1 cellular context compared by ENCODE assay signal in genomic region chr5:59036274-59036961, GRCh38.
TF ChIP-seq lines count a peak whose summit lies in the region.

No MANE protein-coding gene starts in this region.

TF ChIP-seq in HEK293, 187 proteins besides CTCF, POLR2A, EP300 and RAD21 (continued from another document and continues in another):
- no peak for TF ChIP-seq ZNF488 (tag by site-specific recombination; IDR thresholded peaks at IDR 0.05)
- TF ChIP-seq ZNF626 (tag by site-specific recombination; IDR thresholded peaks at IDR 0.05), result no peak
- TF ChIP-seq, protein P1, sequence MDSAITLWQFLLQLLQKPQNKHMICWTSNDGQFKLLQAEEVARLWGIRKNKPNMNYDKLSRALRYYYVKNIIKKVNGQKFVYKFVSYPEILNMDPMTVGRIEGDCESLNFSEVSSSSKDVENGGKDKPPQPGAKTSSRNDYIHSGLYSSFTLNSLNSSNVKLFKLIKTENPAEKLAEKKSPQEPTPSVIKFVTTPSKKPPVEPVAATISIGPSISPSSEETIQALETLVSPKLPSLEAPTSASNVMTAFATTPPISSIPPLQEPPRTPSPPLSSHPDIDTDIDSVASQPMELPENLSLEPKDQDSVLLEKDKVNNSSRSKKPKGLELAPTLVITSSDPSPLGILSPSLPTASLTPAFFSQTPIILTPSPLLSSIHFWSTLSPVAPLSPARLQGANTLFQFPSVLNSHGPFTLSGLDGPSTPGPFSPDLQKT (IDR thresholded peaks at IDR 0.05; ENCODE audit: borderline replicate concordance, low read depth, low read length), result no peak
- TF ChIP-seq ZSCAN16 (tag by site-specific recombination; IDR thresholded peaks at IDR 0.05), result no peak
- TF ChIP-seq, protein P2, sequence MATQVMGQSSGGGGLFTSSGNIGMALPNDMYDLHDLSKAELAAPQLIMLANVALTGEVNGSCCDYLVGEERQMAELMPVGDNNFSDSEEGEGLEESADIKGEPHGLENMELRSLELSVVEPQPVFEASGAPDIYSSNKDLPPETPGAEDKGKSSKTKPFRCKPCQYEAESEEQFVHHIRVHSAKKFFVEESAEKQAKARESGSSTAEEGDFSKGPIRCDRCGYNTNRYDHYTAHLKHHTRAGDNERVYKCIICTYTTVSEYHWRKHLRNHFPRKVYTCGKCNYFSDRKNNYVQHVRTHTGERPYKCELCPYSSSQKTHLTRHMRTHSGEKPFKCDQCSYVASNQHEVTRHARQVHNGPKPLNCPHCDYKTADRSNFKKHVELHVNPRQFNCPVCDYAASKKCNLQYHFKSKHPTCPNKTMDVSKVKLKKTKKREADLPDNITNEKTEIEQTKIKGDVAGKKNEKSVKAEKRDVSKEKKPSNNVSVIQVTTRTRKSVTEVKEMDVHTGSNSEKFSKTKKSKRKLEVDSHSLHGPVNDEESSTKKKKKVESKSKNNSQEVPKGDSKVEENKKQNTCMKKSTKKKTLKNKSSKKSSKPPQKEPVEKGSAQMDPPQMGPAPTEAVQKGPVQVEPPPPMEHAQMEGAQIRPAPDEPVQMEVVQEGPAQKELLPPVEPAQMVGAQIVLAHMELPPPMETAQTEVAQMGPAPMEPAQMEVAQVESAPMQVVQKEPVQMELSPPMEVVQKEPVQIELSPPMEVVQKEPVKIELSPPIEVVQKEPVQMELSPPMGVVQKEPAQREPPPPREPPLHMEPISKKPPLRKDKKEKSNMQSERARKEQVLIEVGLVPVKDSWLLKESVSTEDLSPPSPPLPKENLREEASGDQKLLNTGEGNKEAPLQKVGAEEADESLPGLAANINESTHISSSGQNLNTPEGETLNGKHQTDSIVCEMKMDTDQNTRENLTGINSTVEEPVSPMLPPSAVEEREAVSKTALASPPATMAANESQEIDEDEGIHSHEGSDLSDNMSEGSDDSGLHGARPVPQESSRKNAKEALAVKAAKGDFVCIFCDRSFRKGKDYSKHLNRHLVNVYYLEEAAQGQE (tag by site-specific recombination; IDR thresholded peaks at IDR 0.05), result no peak
- TF ChIP-seq, protein P3, sequence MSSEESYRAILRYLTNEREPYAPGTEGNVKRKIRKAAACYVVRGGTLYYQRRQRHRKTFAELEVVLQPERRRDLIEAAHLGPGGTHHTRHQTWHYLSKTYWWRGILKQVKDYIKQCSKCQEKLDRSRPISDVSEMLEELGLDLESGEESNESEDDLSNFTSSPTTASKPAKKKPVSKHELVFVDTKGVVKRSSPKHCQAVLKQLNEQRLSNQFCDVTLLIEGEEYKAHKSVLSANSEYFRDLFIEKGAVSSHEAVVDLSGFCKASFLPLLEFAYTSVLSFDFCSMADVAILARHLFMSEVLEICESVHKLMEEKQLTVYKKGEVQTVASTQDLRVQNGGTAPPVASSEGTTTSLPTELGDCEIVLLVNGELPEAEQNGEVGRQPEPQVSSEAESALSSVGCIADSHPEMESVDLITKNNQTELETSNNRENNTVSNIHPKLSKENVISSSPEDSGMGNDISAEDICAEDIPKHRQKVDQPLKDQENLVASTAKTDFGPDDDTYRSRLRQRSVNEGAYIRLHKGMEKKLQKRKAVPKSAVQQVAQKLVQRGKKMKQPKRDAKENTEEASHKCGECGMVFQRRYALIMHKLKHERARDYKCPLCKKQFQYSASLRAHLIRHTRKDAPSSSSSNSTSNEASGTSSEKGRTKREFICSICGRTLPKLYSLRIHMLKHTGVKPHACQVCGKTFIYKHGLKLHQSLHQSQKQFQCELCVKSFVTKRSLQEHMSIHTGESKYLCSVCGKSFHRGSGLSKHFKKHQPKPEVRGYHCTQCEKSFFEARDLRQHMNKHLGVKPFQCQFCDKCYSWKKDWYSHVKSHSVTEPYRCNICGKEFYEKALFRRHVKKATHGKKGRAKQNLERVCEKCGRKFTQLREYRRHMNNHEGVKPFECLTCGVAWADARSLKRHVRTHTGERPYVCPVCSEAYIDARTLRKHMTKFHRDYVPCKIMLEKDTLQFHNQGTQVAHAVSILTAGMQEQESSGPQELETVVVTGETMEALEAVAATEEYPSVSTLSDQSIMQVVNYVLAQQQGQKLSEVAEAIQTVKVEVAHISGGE (tag by site-specific recombination; conservative IDR thresholded peaks at IDR 0.05; ENCODE audit: low read depth), result no peak
- no peak for TF ChIP-seq ZNF843 (tag by site-specific recombination; IDR thresholded peaks at IDR 0.05)
- no peak for TF ChIP-seq ZNF791 (tag by site-specific recombination; IDR thresholded peaks at IDR 0.05)
- no peak for TF ChIP-seq ZNF830 (tag by site-specific recombination; IDR thresholded peaks at IDR 0.05; ENCODE audit: low read depth)
- no peak for TF ChIP-seq ZNF521 (tag by site-specific recombination; IDR thresholded peaks at IDR 0.05)
- no peak for TF ChIP-seq ZBTB6 (tag by site-specific recombination; IDR thresholded peaks at IDR 0.05)
- TF ChIP-seq, protein P4, sequence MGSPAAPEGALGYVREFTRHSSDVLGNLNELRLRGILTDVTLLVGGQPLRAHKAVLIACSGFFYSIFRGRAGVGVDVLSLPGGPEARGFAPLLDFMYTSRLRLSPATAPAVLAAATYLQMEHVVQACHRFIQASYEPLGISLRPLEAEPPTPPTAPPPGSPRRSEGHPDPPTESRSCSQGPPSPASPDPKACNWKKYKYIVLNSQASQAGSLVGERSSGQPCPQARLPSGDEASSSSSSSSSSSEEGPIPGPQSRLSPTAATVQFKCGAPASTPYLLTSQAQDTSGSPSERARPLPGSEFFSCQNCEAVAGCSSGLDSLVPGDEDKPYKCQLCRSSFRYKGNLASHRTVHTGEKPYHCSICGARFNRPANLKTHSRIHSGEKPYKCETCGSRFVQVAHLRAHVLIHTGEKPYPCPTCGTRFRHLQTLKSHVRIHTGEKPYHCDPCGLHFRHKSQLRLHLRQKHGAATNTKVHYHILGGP (tag by site-specific recombination; IDR thresholded peaks at IDR 0.05), result no peak
- no peak for TF ChIP-seq MZF1 (tag by site-specific recombination; IDR thresholded peaks at IDR 0.05; ENCODE audit: borderline replicate concordance)
- no peak for TF ChIP-seq ZNF48 (tag by site-specific recombination; IDR thresholded peaks at IDR 0.05)
- no peak for TF ChIP-seq ZSCAN23 (tag by site-specific recombination; IDR thresholded peaks at IDR 0.05)
- peak; percentile 39 for TF ChIP-seq ZNF335 (tag by site-specific recombination; conservative IDR thresholded peaks at IDR 0.05)
- TF ChIP-seq MYNN (tag by site-specific recombination; IDR thresholded peaks at IDR 0.05; ENCODE audit: borderline replicate concordance), result no peak
- no peak for TF ChIP-seq ZNF530 (tag by site-specific recombination; IDR thresholded peaks at IDR 0.05; ENCODE audit: low read depth)
- no peak for TF ChIP-seq ZBTB48 (tag by site-specific recombination; IDR thresholded peaks at IDR 0.05)
- TF ChIP-seq ZXDB (tag by site-specific recombination; IDR thresholded peaks at IDR 0.05), result peak; percentile 51; the same call in 1 of the 2 replicates
- TF ChIP-seq ZNF157 (tag by site-specific recombination; IDR thresholded peaks at IDR 0.05), result no peak
- TF ChIP-seq KLF10 (tag by site-specific recombination; IDR thresholded peaks at IDR 0.05), result peak; percentile 97
- peak; percentile 65 for TF ChIP-seq SP7 (tag by site-specific recombination; IDR thresholded peaks at IDR 0.05)
- no peak for TF ChIP-seq MEIS1 (CRISPR knock-in tag; IDR thresholded peaks at IDR 0.05; ENCODE audit: borderline replicate concordance)
- TF ChIP-seq ZNF776 (tag by site-specific recombination; IDR thresholded peaks at IDR 0.05; ENCODE audit: borderline replicate concordance), result no peak
- no peak for TF ChIP-seq ZNF664 (tag by site-specific recombination; IDR thresholded peaks at IDR 0.05)
- no peak for TF ChIP-seq PRDM2 (tag by site-specific recombination; IDR thresholded peaks at IDR 0.05; ENCODE audit: borderline replicate concordance)
- TF ChIP-seq GLIS2 (tag by site-specific recombination; IDR thresholded peaks at IDR 0.05), result no peak
- peak; percentile 88 for TF ChIP-seq ZNF600 (tag by site-specific recombination; IDR thresholded peaks at IDR 0.05)
- no peak for TF ChIP-seq KLF1 (tag by site-specific recombination; IDR thresholded peaks at IDR 0.05)
- TF ChIP-seq ZNF580 (tag by site-specific recombination; IDR thresholded peaks at IDR 0.05), result no peak
- TF ChIP-seq ZNF629 (tag by site-specific recombination; IDR thresholded peaks at IDR 0.05), result peak; percentile 88
- TF ChIP-seq ZNF114 (tag by site-specific recombination; IDR thresholded peaks at IDR 0.05), result no peak
- no peak for TF ChIP-seq ZFHX2 (tag by site-specific recombination; conservative IDR thresholded peaks at IDR 0.05)
- no peak for TF ChIP-seq ZNF670 (tag by site-specific recombination; IDR thresholded peaks at IDR 0.05; ENCODE audit: low read depth)
- TF ChIP-seq, protein P5, sequence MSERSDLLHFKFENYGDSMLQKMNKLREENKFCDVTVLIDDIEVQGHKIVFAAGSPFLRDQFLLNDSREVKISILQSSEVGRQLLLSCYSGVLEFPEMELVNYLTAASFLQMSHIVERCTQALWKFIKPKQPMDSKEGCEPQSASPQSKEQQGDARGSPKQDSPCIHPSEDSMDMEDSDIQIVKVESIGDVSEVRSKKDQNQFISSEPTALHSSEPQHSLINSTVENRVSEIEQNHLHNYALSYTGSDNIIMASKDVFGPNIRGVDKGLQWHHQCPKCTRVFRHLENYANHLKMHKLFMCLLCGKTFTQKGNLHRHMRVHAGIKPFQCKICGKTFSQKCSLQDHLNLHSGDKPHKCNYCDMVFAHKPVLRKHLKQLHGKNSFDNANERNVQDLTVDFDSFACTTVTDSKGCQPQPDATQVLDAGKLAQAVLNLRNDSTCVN (tag by site-specific recombination; optimal IDR thresholded peaks at IDR 0.05), result no peak
